Comparison of ENCODE assay signal across 8 cellular contexts in genomic region chr12:50314629-50315312, GRCh38. TPM values are rescaled to one million over a fixed set of nuclear protein-coding genes. Genes with fewer than 3 reads are reported as not detected.
DNase-seq lines count a peak whose midpoint lies in the region; ATAC-seq and TF ChIP-seq lines count a peak whose summit lies in the region.

No MANE protein-coding gene starts in this region.

- TF ChIP-seq POLR2A in adrenal gland (IDR thresholded peaks at IDR 0.05): no peak

- no peaks in the 10 kb centered on the region for H3K36me3 ChIP-seq in adrenal gland (replicated peaks in 1 of 2)

- no peaks in the 10 kb centered on the region for H3K9me3 ChIP-seq in adrenal gland (replicated peaks in 1 of 3)

- H3K4me3 ChIP-seq in adrenal gland: no peak overlapping the region

- no peaks in the 10 kb centered on the region for H3K4me1 ChIP-seq in adrenal gland (replicated peaks in 1 of 2)

- no peak for ATAC-seq in GM21367 (IDR thresholded peaks at IDR 0.05; ENCODE audit: unreplicated experiment)
- ATAC-seq in GM21360 (IDR thresholded peaks at IDR 0.05; ENCODE audit: unreplicated experiment): no peak

- H3K27ac ChIP-seq in adrenal gland: no peak overlapping the region

- POLR2A ChIA-PET in GM10248 (lab: Yijun Ruan, JAX): no interaction called here

- DNase-seq in GM10248 (ENCODE audit: extremely low spot score) (peak; percentile 57), NAMALWA (ENCODE audit: low spot score) (peak; percentile 60), adrenal gland (peak in 1 of 7 donors; percentile 43), iris pigment epithelial cell (ENCODE audit: low read depth) (peak; percentile 66), GOT3 (lab: John Stamatoyannopoulos, UW) (no peak), NK-92 (lab: John Stamatoyannopoulos, UW; ENCODE audit: unreplicated experiment) (no peak)

- peak; percentile 50 for TF ChIP-seq CTCF in GM10248 (IDR thresholded peaks at IDR 0.05; ENCODE audit: control extremely low read depth, extremely low read depth, low read depth, missing control alignments)
- TF ChIP-seq CTCF in adrenal gland (IDR thresholded peaks at IDR 0.05): peak; percentile 11 to 72 (median 56)

- WGBS in adrenal gland, 4 donors: 64 to 73% (median 70%) methylated on average over 7 of the region's 7 CpGs

- intact Hi-C loops in adrenal gland (cut with DNase I): loop anchor here (10.0 kb wide), 2 partner anchors 80 to 130 kb away; no protein-coding TSS in a partner anchor

- CTCF ChIA-PET in GM10248 (lab: Yijun Ruan, JAX): interaction anchor here (0.6 to 3.7 kb wide), 32 partner anchors 9 to 369 kb away, joined by 3 to 18 read pairs (median 4); partner anchors contain the start of gene COX14

- no peaks in the 10 kb centered on the region for H3K27me3 ChIP-seq in adrenal gland

RNA-seq across cellular contexts. Expression of gene LIMA1, which starts 31.5 kb away (rescaled TPM):
- 100 to 1,000 TPM in 3 of 8 donors, 10 to 100 TPM in 5; 44.3 to 134 (median 94.4) TPM for total RNA-seq in adrenal gland
- polyA plus RNA-seq in adrenal gland: 10 to 100 TPM; 49.8 to 84.7 (median 61.0) TPM

Comparison
In these comparisons a context has a peak if more than half of its experiments do, and no peak if none do; other contexts are left out.
1. DNase-seq: peak in GM10248 (single experiment), NAMALWA (single experiment) and iris pigment epithelial cell (single experiment); none in GOT3 (single experiment) and NK-92 (single experiment).